In the genomic region with DNA sequence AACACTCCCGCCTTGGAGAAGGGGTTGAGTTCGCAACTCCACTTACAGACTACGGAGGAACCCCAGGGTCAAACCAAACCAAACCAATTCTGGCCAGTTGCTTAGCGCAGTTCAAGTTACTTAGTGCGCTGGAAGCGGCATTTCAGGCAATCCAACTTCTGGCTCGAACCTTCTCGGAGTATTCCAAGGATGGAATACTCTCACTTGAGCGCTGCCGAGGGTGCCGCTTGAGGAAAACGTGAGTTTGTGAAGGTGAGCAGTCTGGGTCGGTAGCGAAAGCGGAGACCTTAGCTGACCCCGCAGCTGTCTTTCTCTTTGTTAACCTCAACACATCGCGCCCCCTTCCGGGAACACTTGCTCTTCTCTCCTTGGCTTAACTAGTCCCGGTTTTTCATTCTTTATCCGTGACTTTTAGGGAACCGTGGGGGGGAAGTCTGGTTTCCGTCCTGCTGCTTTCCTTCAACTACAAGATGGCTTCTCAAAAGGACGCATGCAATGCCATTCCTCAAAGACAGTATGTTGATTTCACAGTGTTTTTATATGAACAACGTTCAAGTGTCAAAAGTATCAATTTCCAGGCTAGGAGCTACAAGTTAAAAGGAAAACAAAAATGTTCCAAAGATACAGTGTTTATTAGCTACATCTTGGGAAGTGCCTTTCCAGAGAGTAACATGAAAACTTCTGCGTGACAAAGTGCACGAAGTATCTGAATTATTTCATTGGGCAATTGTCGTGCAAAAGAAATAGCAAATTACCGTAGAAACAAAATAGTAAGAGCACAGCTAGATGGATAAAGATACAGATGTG, we compare ENCODE assay signal across 8 cellular contexts.
DNase-seq lines count a peak whose midpoint lies in the region; ATAC-seq and TF ChIP-seq lines count a peak whose summit lies in the region.

No MANE protein-coding gene starts in this region.

- H3K4me3 ChIP-seq in AG09309 (ENCODE audit: control insufficient read depth, low read depth, low read length), result peak overlapping the region; percentile 81
- H3K4me3 ChIP-seq in choroid plexus epithelial cell (ENCODE audit: low read depth, low read length), result peak overlapping the region; percentile 92

- peak; percentile 41 for DNase-seq in AG09309 (ENCODE audit: low read depth)
- peak; percentile 71 for DNase-seq in NCI-H226
- DNase-seq in choroid plexus epithelial cell (ENCODE audit: low read depth), result peak; percentile 87
- peak; percentile 67 for DNase-seq in kidney glomerular epithelial cell (lab: John Stamatoyannopoulos, UW)
- DNase-seq in stimulated activated CD4-positive, alpha-beta T cell treated with anti-CD3 and anti-CD28 coated beads, Interleukin-15, amount 100 ng/mL, for 48 hours (ENCODE audit: low read depth in 2 of 2), result peak; percentile 36 to 45

- ATAC-seq in GM18870 (IDR thresholded peaks at IDR 0.05; ENCODE audit: unreplicated experiment) (peak; percentile 40), HG03139 (IDR thresholded peaks at IDR 0.05; ENCODE audit: unreplicated experiment) (peak; percentile 40)
- ATAC-seq in activated CD4-positive, CD25-positive, alpha-beta regulatory T cell treated with anti-CD3 and anti-CD28 coated beads, Interleukin-2, amount 50 U/mL, for 24 hours, result peak; percentile 36 to 44

- TF ChIP-seq CTCF in AG09309 (IDR thresholded peaks at IDR 0.05; ENCODE audit: control insufficient read depth, insufficient read depth, low read depth, low read length, missing control alignments), result peak; percentile 52
- peak; percentile 64 for TF ChIP-seq CTCF in choroid plexus epithelial cell (conservative IDR thresholded peaks at IDR 0.05; ENCODE audit: low read depth, low read length)

Comparison
In these comparisons a context has a peak if more than half of its experiments do, and no peak if none do; other contexts are left out.
1. Peak in every context shown above with its lines: DNase-seq, ATAC-seq and H3K4me3 ChIP-seq.